Comparison of ENCODE assay signal across 14 cellular contexts in the genomic region with DNA sequence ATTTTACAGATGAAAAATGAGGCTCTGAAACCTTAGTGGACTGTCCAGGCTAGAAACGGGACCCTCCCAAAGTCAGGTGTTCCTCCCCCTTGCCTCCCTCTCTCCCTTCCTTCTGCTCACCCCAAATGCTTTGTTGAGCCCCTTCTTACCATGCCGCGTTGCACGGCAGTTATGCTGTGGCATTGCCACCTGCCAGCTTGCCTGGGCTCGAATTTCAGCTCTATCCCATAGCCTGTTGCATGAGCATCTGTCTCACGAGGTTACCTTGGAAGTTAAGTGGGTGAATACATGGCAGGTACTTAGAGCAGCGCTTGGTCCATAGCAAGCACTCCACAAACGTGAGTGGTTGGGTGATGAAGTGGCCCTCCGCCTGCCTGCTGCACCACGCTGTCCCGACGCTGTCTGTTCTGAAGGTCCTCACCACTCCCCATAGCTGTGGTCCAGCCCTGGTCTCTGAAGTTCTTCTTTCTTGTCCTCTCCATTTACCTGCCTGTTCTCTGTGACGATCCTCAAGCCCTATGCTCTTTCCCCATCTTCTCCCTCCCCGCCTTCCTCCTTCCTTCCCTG.
DNase-seq lines count a peak whose midpoint lies in the region; ATAC-seq and TF ChIP-seq lines count a peak whose summit lies in the region.
"Had no signal": no experiment of that assay in that cellular context is flagged by ENCODE, and none has a peak within 500 bp of the region (broad histone marks: within the 10 kb centered on the region; RNA-seq: fewer than 3 reads in every experiment).

No MANE protein-coding gene starts in this region.

- WGBS in psoas muscle, 3 donors, result 58 to 68% (median 61%) methylated on average over 14 of the region's 14 CpGs
- WGBS in esophagus squamous epithelium, 2 donors, result 71 to 84% methylated on average over 13 to 14 of the region's 14 CpGs

- intact Hi-C loops in psoas muscle (cut with DNase I) (no loop called here), esophagus squamous epithelium (cut with DNase I) (no loop called here)

- H3K4me1 ChIP-seq in psoas muscle, result peaks cover 30% of the 10 kb centered on the region
- H3K4me1 ChIP-seq in esophagus squamous epithelium, result peaks cover 0 to 46% (median 14%) of the 10 kb centered on the region in 3 donors
- H3K4me1 ChIP-seq: foreskin keratinocyte had no signal

- no peak for TF ChIP-seq POLR2A in esophagus squamous epithelium (IDR thresholded peaks at IDR 0.05)

- TF ChIP-seq CTCF in HL-60 (IDR thresholded peaks at IDR 0.05; ENCODE audit: insufficient read depth, low read length), result no peak
- no peak for TF ChIP-seq CTCF in psoas muscle (IDR thresholded peaks at IDR 0.05)
- TF ChIP-seq CTCF in esophagus squamous epithelium (IDR thresholded peaks at IDR 0.05), result no peak

- ATAC-seq in psoas muscle, result no peak
- ATAC-seq: activated T-cell treated with anti-CD3 and anti-CD28 coated beads, Interleukin-2, amount 50 U/mL, for 72 hours; foreskin keratinocyte had no signal

- H3K27me3 ChIP-seq in HL-60 (ENCODE audit: insufficient read depth, poor library complexity, severe bottlenecking) (no peaks in the 10 kb centered on the region), psoas muscle (ENCODE audit: insufficient read depth in 3 of 3, low read length in 2 of 3) (no peaks in the 10 kb centered on the region), esophagus squamous epithelium (peaks cover 0 to 32% (median 0%) of the 10 kb centered on the region in 4 donors)
- H3K27me3 ChIP-seq: foreskin keratinocyte had no signal

- H3K27ac ChIP-seq in HL-60 (replicated peaks) (peak overlapping the region; percentile 33), psoas muscle (peak overlapping the region; percentile 9), esophagus squamous epithelium (no peak overlapping the region)
- H3K27ac ChIP-seq: foreskin keratinocyte had no signal

- H3K36me3 ChIP-seq in psoas muscle (ENCODE audit: insufficient read depth in 1 of 2, low read depth in 1 of 2), result no peaks in the 10 kb centered on the region
- no peaks in the 10 kb centered on the region for H3K36me3 ChIP-seq in esophagus squamous epithelium

- H3K4me3 ChIP-seq in HL-60 (replicated peaks; ENCODE audit: insufficient read depth, low read length) (no peak overlapping the region), psoas muscle (no peak overlapping the region), esophagus squamous epithelium (no peak overlapping the region)

- DNase-seq in HL-60 (ENCODE audit: low read depth in 1 of 2, low spot score in 1 of 2), result no peak
- peak; percentile 98 for DNase-seq in NCI-H2107 treated with DMSO at 0.1 percent for 48 hours (lab: John Stamatoyannopoulos, UW; ENCODE audit: unreplicated experiment)
- peak; percentile 50 for DNase-seq in SHP77 treated with DMSO at 0.1 percent for 48 hours (lab: John Stamatoyannopoulos, UW)
- DNase-seq in psoas muscle, result no peak
- DNase-seq in SW480 (ENCODE audit: low spot score), result no peak
- no peak for DNase-seq in esophagus squamous epithelium (lab: John Stamatoyannopoulos, UW)
- DNase-seq in HPDE6-E6E7 (ENCODE audit: extremely low spot score), result no peak
- DNase-seq in cerebellar cortex (ENCODE audit: low spot score), result no peak
- DNase-seq: activated CD4-positive, alpha-beta T cell treated with anti-CD3 and anti-CD28 coated beads, Interleukin-2, amount 50 U/mL, for 1 hour; activated T-cell treated with anti-CD3 and anti-CD28 coated beads, Interleukin-2, amount 50 U/mL, for 72 hours; central memory CD4-positive, alpha-beta T cell; foreskin keratinocyte; MM.1S; stimulated activated CD4-positive, alpha-beta T cell treated with anti-CD3 and anti-CD28 coated beads, Interleukin-4, amount 100 ng/mL, for 24 hours had no signal

- H3K9me3 ChIP-seq in psoas muscle, result no peaks in the 10 kb centered on the region
- H3K9me3 ChIP-seq in esophagus squamous epithelium, result no peaks in the 10 kb centered on the region

Comparison
In these comparisons a context has a peak if more than half of its experiments do, and no peak if none do; other contexts are left out.
1. DNase-seq: peak in NCI-H2107 treated with DMSO at 0.1 percent for 48 hours (single experiment) and SHP77 treated with DMSO at 0.1 percent for 48 hours (single experiment); none in HL-60 (0 of 2), psoas muscle (0 of 2), SW480 (single experiment), esophagus squamous epithelium (single experiment), HPDE6-E6E7 (single experiment) and cerebellar cortex (single experiment).
2. H3K27ac ChIP-seq: peak in HL-60 (single experiment) and psoas muscle (single experiment); none in esophagus squamous epithelium (0 of 4).